Comparison of ENCODE assay signal across 2 cellular contexts in the genomic region with DNA sequence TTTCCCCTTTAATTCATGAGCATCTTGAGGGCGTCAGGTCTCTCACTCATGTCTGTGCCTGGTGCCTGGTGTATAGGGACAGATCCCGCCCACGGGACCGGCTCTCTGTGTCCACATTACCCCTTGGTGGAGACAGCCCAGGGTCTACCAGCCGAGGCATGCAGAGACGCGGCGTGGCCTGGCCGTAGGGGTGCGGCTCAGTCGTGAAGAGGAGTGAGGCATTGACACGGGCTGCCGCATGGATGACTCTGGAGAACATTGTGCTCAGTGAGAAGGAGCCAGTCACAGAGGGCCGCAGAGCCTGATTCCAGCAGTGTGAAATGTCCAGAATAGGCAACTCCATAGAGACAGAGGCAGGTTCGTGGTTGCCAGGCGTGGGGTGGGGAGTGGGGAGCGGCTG.
TF ChIP-seq lines count a peak whose summit lies in the region.

No MANE protein-coding gene starts in this region.

TF ChIP-seq in endothelial cell of umbilical vein, 7 proteins besides CTCF, POLR2A, EP300 and RAD21:
- no peak for TF ChIP-seq JUN (IDR thresholded peaks at IDR 0.05; ENCODE audit: borderline replicate concordance, insufficient read depth, insufficient read length, low read depth)
- no peak for TF ChIP-seq EZH2 (IDR thresholded peaks at IDR 0.05; ENCODE audit: borderline replicate concordance, low read depth, low read length, severe bottlenecking)
- TF ChIP-seq FOS (IDR thresholded peaks at IDR 0.05; ENCODE audit: borderline replicate concordance, insufficient read depth, low read length): no peak
- TF ChIP-seq MYC (IDR thresholded peaks at IDR 0.05; ENCODE audit: low read depth, low read length): no peak
- TF ChIP-seq POLR2AphosphoS5 (IDR thresholded peaks at IDR 0.05; ENCODE audit: insufficient read depth, low read depth, low read length): no peak
- TF ChIP-seq, protein P1, sequence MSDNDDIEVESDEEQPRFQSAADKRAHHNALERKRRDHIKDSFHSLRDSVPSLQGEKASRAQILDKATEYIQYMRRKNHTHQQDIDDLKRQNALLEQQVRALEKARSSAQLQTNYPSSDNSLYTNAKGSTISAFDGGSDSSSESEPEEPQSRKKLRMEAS (IDR thresholded peaks at IDR 0.05; ENCODE audit: insufficient read depth, insufficient read length): no peak
- TF ChIP-seq GATA2 (IDR thresholded peaks at IDR 0.05; ENCODE audit: insufficient read depth, insufficient read length, low read depth, low read length): no peak

TF ChIP-seq in neural cell, 6 proteins besides CTCF, POLR2A, EP300 and RAD21:
- no peak for TF ChIP-seq TAF1 (IDR thresholded peaks at IDR 0.05; ENCODE audit: low read depth)
- TF ChIP-seq SMC3 (conservative IDR thresholded peaks at IDR 0.05; ENCODE audit: poor library complexity): no peak
- TF ChIP-seq EZH2 (IDR thresholded peaks at IDR 0.05; ENCODE audit: borderline replicate concordance, insufficient read depth, low read length, poor library complexity, severe bottlenecking): no peak
- TF ChIP-seq MXI1 (conservative IDR thresholded peaks at IDR 0.05; ENCODE audit: poor library complexity, severe bottlenecking): no peak
- TF ChIP-seq REST (IDR thresholded peaks at IDR 0.05; ENCODE audit: borderline replicate concordance): no peak
- no peak for TF ChIP-seq POLR2AphosphoS5 (IDR thresholded peaks at IDR 0.05)
